ENCODE assay signal across 1 cellular context in the genomic region with DNA sequence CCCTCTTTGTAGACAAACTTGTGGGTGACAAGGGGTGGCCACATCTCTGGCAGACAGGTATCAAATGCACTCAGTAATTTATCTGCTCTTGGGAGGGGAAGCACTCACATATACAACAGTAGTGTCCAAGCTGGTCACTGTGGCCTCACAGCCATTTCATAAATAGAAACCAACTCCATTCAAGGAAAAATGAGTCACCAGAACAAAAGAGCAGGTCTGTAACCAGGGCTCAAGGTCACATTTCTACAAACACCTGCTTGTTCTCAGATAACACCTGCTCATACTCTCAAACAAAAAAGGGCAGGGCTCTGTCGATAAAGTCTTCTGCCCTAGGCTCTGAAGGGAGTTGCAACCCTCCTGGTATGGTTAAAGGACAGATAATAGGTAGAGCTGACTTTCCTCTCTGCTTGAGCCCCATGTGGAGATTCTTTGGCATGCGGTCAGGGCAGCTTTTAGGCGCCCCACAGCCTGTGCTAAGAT.
A peak's percentile ranks its signal among the peaks of the same experiment; 100 is the strongest.
TF ChIP-seq lines count a peak whose summit lies in the region.

No MANE protein-coding gene starts in this region.

TF ChIP-seq in H1, 55 proteins besides CTCF, POLR2A, EP300 and RAD21 (continued from another document):
- no peak for TF ChIP-seq SIN3A (conservative IDR thresholded peaks at IDR 0.05 in 1 of 2, IDR thresholded peaks at IDR 0.05 in 1 of 2; ENCODE audit: low read depth in 1 of 2, low read length in 2 of 2)
- no peak for TF ChIP-seq BRCA1 (IDR thresholded peaks at IDR 0.05; ENCODE audit: low read depth, low read length)
- TF ChIP-seq MAFK (IDR thresholded peaks at IDR 0.05; ENCODE audit: low read depth, low read length), result no peak
- TF ChIP-seq, protein P1, sequence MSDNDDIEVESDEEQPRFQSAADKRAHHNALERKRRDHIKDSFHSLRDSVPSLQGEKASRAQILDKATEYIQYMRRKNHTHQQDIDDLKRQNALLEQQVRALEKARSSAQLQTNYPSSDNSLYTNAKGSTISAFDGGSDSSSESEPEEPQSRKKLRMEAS (IDR thresholded peaks at IDR 0.05), result 0 out of 2 replicates have a peak, but pooled peaks have one; percentile 42
- TF ChIP-seq SIRT6 (IDR thresholded peaks at IDR 0.05; ENCODE audit: low read length), result no peak
- TF ChIP-seq, protein P2, sequence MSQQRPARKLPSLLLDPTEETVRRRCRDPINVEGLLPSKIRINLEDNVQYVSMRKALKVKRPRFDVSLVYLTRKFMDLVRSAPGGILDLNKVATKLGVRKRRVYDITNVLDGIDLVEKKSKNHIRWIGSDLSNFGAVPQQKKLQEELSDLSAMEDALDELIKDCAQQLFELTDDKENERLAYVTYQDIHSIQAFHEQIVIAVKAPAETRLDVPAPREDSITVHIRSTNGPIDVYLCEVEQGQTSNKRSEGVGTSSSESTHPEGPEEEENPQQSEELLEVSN (IDR thresholded peaks at IDR 0.05), result 0 out of 2 replicates have a peak, but pooled peaks have one; percentile 26
- no peak for TF ChIP-seq BACH1 (IDR thresholded peaks at IDR 0.05; ENCODE audit: low read length)
- TF ChIP-seq SP1 (IDR thresholded peaks at IDR 0.05; ENCODE audit: low read depth, low read length), result no peak
- no peak for TF ChIP-seq SAP30 (IDR thresholded peaks at IDR 0.05; ENCODE audit: insufficient read depth, insufficient replicate concordance, low read length)
- no peak for TF ChIP-seq CREB1 (IDR thresholded peaks at IDR 0.05)
- no peak for TF ChIP-seq CEBPB (IDR thresholded peaks at IDR 0.05; ENCODE audit: low read depth, low read length)
- TF ChIP-seq KDM5A (IDR thresholded peaks at IDR 0.05; ENCODE audit: low read length), result no peak
- no peak for TF ChIP-seq KDM4A (IDR thresholded peaks at IDR 0.05; ENCODE audit: low read depth, low read length, severe bottlenecking)
- TF ChIP-seq RBBP5 (IDR thresholded peaks at IDR 0.05; ENCODE audit: borderline replicate concordance, low read depth, low read length), result no peak
- no peak for TF ChIP-seq CTBP2 (IDR thresholded peaks at IDR 0.05; ENCODE audit: borderline replicate concordance, insufficient read depth, insufficient read length, low read length)
- no peak for TF ChIP-seq FOSL1 (IDR thresholded peaks at IDR 0.05; ENCODE audit: insufficient read depth, low read depth, low read length)
- no peak for TF ChIP-seq CBX8 (IDR thresholded peaks at IDR 0.05; ENCODE audit: borderline replicate concordance, low read depth, low read length)
- no peak for TF ChIP-seq SRF (IDR thresholded peaks at IDR 0.05; ENCODE audit: low read depth, low read length)
- no peak for TF ChIP-seq SP2 (IDR thresholded peaks at IDR 0.05; ENCODE audit: low read length)
- TF ChIP-seq POLR2AphosphoS5 (IDR thresholded peaks at IDR 0.05; ENCODE audit: low read depth, low read length), result 0 out of 2 replicates have a peak, but pooled peaks have one; percentile 23
- TF ChIP-seq JUND (IDR thresholded peaks at IDR 0.05; ENCODE audit: low read length), result peak; percentile 61
- TF ChIP-seq CHD1 (IDR thresholded peaks at IDR 0.05; ENCODE audit: low read depth, low read length), result no peak
- TF ChIP-seq, protein P3, sequence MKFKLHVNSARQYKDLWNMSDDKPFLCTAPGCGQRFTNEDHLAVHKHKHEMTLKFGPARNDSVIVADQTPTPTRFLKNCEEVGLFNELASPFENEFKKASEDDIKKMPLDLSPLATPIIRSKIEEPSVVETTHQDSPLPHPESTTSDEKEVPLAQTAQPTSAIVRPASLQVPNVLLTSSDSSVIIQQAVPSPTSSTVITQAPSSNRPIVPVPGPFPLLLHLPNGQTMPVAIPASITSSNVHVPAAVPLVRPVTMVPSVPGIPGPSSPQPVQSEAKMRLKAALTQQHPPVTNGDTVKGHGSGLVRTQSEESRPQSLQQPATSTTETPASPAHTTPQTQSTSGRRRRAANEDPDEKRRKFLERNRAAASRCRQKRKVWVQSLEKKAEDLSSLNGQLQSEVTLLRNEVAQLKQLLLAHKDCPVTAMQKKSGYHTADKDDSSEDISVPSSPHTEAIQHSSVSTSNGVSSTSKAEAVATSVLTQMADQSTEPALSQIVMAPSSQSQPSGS (IDR thresholded peaks at IDR 0.05; ENCODE audit: low read length), result no peak
- no peak for TF ChIP-seq TBP (IDR thresholded peaks at IDR 0.05; ENCODE audit: low read depth, low read length)
- TF ChIP-seq EZH2 (IDR thresholded peaks at IDR 0.05; ENCODE audit: low read depth, low read length, severe bottlenecking), result no peak
- TF ChIP-seq RXRA (IDR thresholded peaks at IDR 0.05; ENCODE audit: insufficient read depth, low read depth, low read length), result no peak
- TF ChIP-seq NRF1 (IDR thresholded peaks at IDR 0.05; ENCODE audit: low read depth, low read length), result no peak
- no peak for TF ChIP-seq CHD7 (IDR thresholded peaks at IDR 0.05; ENCODE audit: insufficient replicate concordance, low read length)
- no peak for TF ChIP-seq PHF8 (conservative IDR thresholded peaks at IDR 0.05; ENCODE audit: low read depth, low read length)
- TF ChIP-seq SP4 (IDR thresholded peaks at IDR 0.05; ENCODE audit: low read length), result no peak
